ENCODE assay signal across 8 cellular contexts in genomic region chr17:80101946-80102706, GRCh38.
DNase-seq lines count a peak whose midpoint lies in the region; ATAC-seq and TF ChIP-seq lines count a peak whose summit lies in the region.

No MANE protein-coding gene starts in this region.

- in situ Hi-C loops in brain microvascular endothelial cell (cut with HindIII; ENCODE audit: low pct_ligation_motif_present, low sequenced_read_pairs): no loop called here

- H3K36me3 ChIP-seq in brain microvascular endothelial cell (replicated peaks): no peaks in the 10 kb centered on the region

- H3K27ac ChIP-seq in brain microvascular endothelial cell (no peak overlapping the region), skin epidermis (peak overlapping the region; percentile 53 to 96 (median 88))

- ATAC-seq in HG02852 (IDR thresholded peaks at IDR 0.05; ENCODE audit: unreplicated experiment): peak; percentile 25
- no peak for ATAC-seq in GM21786 (IDR thresholded peaks at IDR 0.05; ENCODE audit: unreplicated experiment)

- no peaks in the 10 kb centered on the region for H3K27me3 ChIP-seq in brain microvascular endothelial cell (replicated peaks)

- peak; percentile 54 for DNase-seq in OCI-M1 (lab: John Stamatoyannopoulos, UW)
- peak; percentile 16 for DNase-seq in brain microvascular endothelial cell
- DNase-seq in iPS-NIHi11 (ENCODE audit: low spot score): peak; percentile 53
- no peak for DNase-seq in NCI-H1092 treated with DMSO at 0.1 percent for 48 hours (lab: John Stamatoyannopoulos, UW)

- TF ChIP-seq CTCF in brain microvascular endothelial cell (IDR thresholded peaks at IDR 0.05; ENCODE audit: low read depth, low read length, missing control alignments): no peak

- H3K4me3 ChIP-seq in GM08714 (ENCODE audit: low read length) (peak overlapping the region; percentile 74), brain microvascular endothelial cell (ENCODE audit: low read depth, low read length) (peak overlapping the region; percentile 88), skin epidermis (peak overlapping the region; percentile 81 to 86 (median 82))
